17 cellular contexts compared by ENCODE assay signal in the genomic region with DNA sequence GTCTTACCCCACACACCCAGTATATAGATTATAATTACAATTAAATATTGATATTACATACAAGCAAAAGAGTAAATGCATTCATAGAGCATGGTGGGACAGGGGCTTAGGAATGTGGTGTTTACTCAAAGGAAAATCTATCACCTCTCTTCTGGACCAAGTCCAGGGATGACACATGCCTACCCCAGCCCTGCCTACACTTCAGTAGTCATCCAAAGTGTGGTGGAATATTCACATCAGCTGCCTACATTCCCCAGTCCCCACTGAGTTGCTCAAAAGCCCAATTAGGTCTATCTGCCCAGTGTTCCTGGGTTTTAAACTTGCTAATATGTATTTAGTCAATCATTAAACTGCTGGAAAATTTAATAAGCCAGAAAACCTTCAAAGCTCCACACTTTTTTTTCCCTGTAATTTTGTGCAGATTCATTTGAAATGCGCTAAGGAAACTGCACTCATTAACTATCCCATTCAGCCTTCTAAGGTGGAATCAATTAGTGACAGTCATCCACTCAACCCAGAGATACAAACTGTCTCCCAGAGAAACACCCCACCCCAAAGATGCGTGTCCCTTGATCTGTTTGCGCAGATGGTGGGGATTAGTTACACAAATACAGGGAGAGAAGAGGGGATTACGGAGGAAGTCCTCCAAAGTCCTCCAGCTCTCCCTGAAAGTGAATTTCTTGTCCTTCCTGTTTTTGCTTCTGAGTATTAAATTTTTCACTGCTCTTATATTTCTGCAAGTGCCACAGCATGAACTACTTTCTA.
A peak's percentile ranks its signal among the peaks of the same experiment; 100 is the strongest.
DNase-seq lines count a peak whose midpoint lies in the region; ATAC-seq and TF ChIP-seq lines count a peak whose summit lies in the region.
"Had no signal": no experiment of that assay in that cellular context is flagged by ENCODE, and none has a peak within 500 bp of the region (broad histone marks: within the 10 kb centered on the region; RNA-seq: fewer than 3 reads in every experiment).

No MANE protein-coding gene starts in this region.

- no peaks in the 10 kb centered on the region for H3K4me1 Mint-ChIP-seq in chondrocyte (ENCODE audit: low read depth)
- H3K4me1 Mint-ChIP-seq: activated T-helper 17 cell treated with anti-CD3 and anti-CD28 coated beads, Interleukin-2, amount 50 U/mL, for 72 hours had no signal

- no peaks in the 10 kb centered on the region for H3K27me3 Mint-ChIP-seq in chondrocyte (ENCODE audit: low read depth)

- H3K27ac ChIP-seq in GM23248 = no peak overlapping the region
- no peak overlapping the region for H3K27ac ChIP-seq in osteoblast (ENCODE audit: low read depth, low read length)
- H3K27ac ChIP-seq in Peyer's patch = no peak overlapping the region
- H3K27ac ChIP-seq: BLaER1, pancreas, transverse colon had no signal

- no peak overlapping the region for H3K4me3 Mint-ChIP-seq in chondrocyte (ENCODE audit: unreplicated experiment)
- H3K4me3 Mint-ChIP-seq: activated CD8-positive, alpha-beta T cell treated with anti-CD3 and anti-CD28 coated beads for 36 hours; activated T-helper 17 cell treated with anti-CD3 and anti-CD28 coated beads, Interleukin-2, amount 50 U/mL, for 72 hours had no signal

- no peak overlapping the region for H3K9ac ChIP-seq in GM23248
- no peak overlapping the region for H3K9ac ChIP-seq in endocrine pancreas (ENCODE audit: control insufficient read depth, insufficient read depth, low read length)
- H3K9ac ChIP-seq: BLaER1 had no signal

- no peaks in the 10 kb centered on the region for H3K9me3 Mint-ChIP-seq in chondrocyte (ENCODE audit: low read depth)
- H3K9me3 Mint-ChIP-seq: activated CD8-positive, alpha-beta T cell treated with anti-CD3 and anti-CD28 coated beads for 36 hours; activated T-helper 17 cell treated with anti-CD3 and anti-CD28 coated beads, Interleukin-2, amount 50 U/mL, for 72 hours had no signal

- H3K36me3 ChIP-seq in GM23248 (ENCODE audit: low read depth) (no peaks in the 10 kb centered on the region), endocrine pancreas (ENCODE audit: control insufficient read depth, insufficient read depth, low read length) (no peaks in the 10 kb centered on the region), osteoblast (ENCODE audit: insufficient read depth, low read length) (no peaks in the 10 kb centered on the region), Peyer's patch (no peaks in the 10 kb centered on the region)
- H3K36me3 ChIP-seq: BLaER1, pancreas, transverse colon had no signal

- no peaks in the 10 kb centered on the region for H3K4me1 ChIP-seq in GM23248 (ENCODE audit: insufficient read depth)
- H3K4me1 ChIP-seq in endocrine pancreas (ENCODE audit: control insufficient read depth, insufficient read depth, low read length) = no peaks in the 10 kb centered on the region
- no peaks in the 10 kb centered on the region for H3K4me1 ChIP-seq in osteoblast (ENCODE audit: insufficient read depth, low read length)
- H3K4me1 ChIP-seq in Peyer's patch = no peaks in the 10 kb centered on the region
- H3K4me1 ChIP-seq: pancreas, transverse colon had no signal

- H3K9me3 ChIP-seq in GM23248 (ENCODE audit: low read depth) (no peaks in the 10 kb centered on the region), endocrine pancreas (ENCODE audit: control insufficient read depth, low read length) (no peaks in the 10 kb centered on the region), osteoblast (ENCODE audit: low read depth, low read length) (no peaks in the 10 kb centered on the region), Peyer's patch (no peaks in the 10 kb centered on the region)
- H3K9me3 ChIP-seq: BLaER1, pancreas, transverse colon had no signal

- no peak for TF ChIP-seq CTCF in osteoblast (IDR thresholded peaks at IDR 0.05; ENCODE audit: extremely low read depth, low read depth, low read length)
- no peak for TF ChIP-seq CTCF in Peyer's patch (IDR thresholded peaks at IDR 0.05)
- no peak for TF ChIP-seq CTCF in chondrocyte (IDR thresholded peaks at IDR 0.05)

- DNase-seq in GM23248 (peak; percentile 28), NCI-H82 (lab: John Stamatoyannopoulos, UW) (peak; percentile 94), osteoblast (ENCODE audit: insufficient read length, low spot score, missing footprints) (peak; percentile 14), Ammon's horn (ENCODE audit: low spot score) (no peak), Peyer's patch (no peak), chondrocyte (ENCODE audit: low spot score) (no peak), left lobe of liver (ENCODE audit: low spot score) (no peak)
- DNase-seq: activated CD8-positive, alpha-beta T cell treated with anti-CD3 and anti-CD28 coated beads for 36 hours; amygdala; cortex of kidney; mesendoderm; pancreas; SIG-M5; transverse colon had no signal

- no peak for TF ChIP-seq POLR2A in Peyer's patch (IDR thresholded peaks at IDR 0.05)

- no peak overlapping the region; the same call in 1 of the 2 replicates for H2AFZ ChIP-seq in GM23248
- H2AFZ ChIP-seq in osteoblast (ENCODE audit: low read length) = no peak overlapping the region

- H3K4me2 ChIP-seq in GM23248 (ENCODE audit: unreplicated experiment) = no peak overlapping the region
- no peak overlapping the region for H3K4me2 ChIP-seq in osteoblast (ENCODE audit: insufficient read depth, low read length)
- H3K4me2 ChIP-seq: BLaER1 had no signal

- no peaks in the 10 kb centered on the region for H3K36me3 Mint-ChIP-seq in chondrocyte (ENCODE audit: low read depth)

- no peak for ATAC-seq in left lobe of liver
- ATAC-seq: activated CD8-positive, alpha-beta T cell treated with anti-CD3 and anti-CD28 coated beads for 36 hours; activated T-helper 17 cell treated with anti-CD3 and anti-CD28 coated beads, Interleukin-2, amount 50 U/mL, for 72 hours; pancreas had no signal

- in situ Hi-C loops in GM23248 (cut with MboI) = no loop called here

- H3K9me2 ChIP-seq in GM23248 (ENCODE audit: insufficient read depth) = no peaks in the 10 kb centered on the region

- H3K79me2 ChIP-seq in GM23248 (ENCODE audit: insufficient read depth) = no peaks in the 10 kb centered on the region
- no peaks in the 10 kb centered on the region for H3K79me2 ChIP-seq in osteoblast (ENCODE audit: insufficient read depth, low read length)

- H3F3A ChIP-seq in GM23248 (ENCODE audit: insufficient read depth) = no peaks in the 10 kb centered on the region

- H3K4me3 ChIP-seq in GM23248 = no peak overlapping the region
- peak overlapping the region; percentile 24 for H3K4me3 ChIP-seq in endocrine pancreas (ENCODE audit: control insufficient read depth, insufficient read depth, low read length)
- no peak overlapping the region for H3K4me3 ChIP-seq in osteoblast (ENCODE audit: insufficient read depth, low read length)
- H3K4me3 ChIP-seq in Peyer's patch = no peak overlapping the region
- H3K4me3 ChIP-seq: BLaER1, pancreas, transverse colon had no signal

- no peak overlapping the region for H3K27ac Mint-ChIP-seq in chondrocyte (ENCODE audit: unreplicated experiment)
- H3K27ac Mint-ChIP-seq: activated CD8-positive, alpha-beta T cell treated with anti-CD3 and anti-CD28 coated beads for 36 hours; activated T-helper 17 cell treated with anti-CD3 and anti-CD28 coated beads, Interleukin-2, amount 50 U/mL, for 72 hours had no signal

- 19 to 25% methylated on average over 4 of the region's 4 CpGs for WGBS in GM23248 (ENCODE audit: low coverage in 1 of 2, low lambda C conversion rate in 2 of 2, missing lambda C conversion rate in 2 of 2), 2 experiments

- H4K20me1 ChIP-seq in GM23248 (ENCODE audit: insufficient read depth) (no peaks in the 10 kb centered on the region), osteoblast (ENCODE audit: insufficient read depth, low read length) (no peaks in the 10 kb centered on the region)
- H4K20me1 ChIP-seq: BLaER1 had no signal

- H3K27me3 ChIP-seq in GM23248 (replicated peaks; ENCODE audit: insufficient read depth) = no peaks in the 10 kb centered on the region
- H3K27me3 ChIP-seq in endocrine pancreas (ENCODE audit: control insufficient read depth, insufficient read depth, low read length) = no peaks in the 10 kb centered on the region
- no peaks in the 10 kb centered on the region for H3K27me3 ChIP-seq in osteoblast (ENCODE audit: insufficient read depth, low read length)
- H3K27me3 ChIP-seq in Peyer's patch = no peaks in the 10 kb centered on the region
- H3K27me3 ChIP-seq: BLaER1, pancreas, transverse colon had no signal

Comparison
In these comparisons a context has a peak if more than half of its experiments do, and no peak if none do; other contexts are left out.
1. DNase-seq: peak in GM23248 (single experiment), NCI-H82 (single experiment) and osteoblast (single experiment); none in Ammon's horn (single experiment), Peyer's patch (0 of 3), chondrocyte (single experiment) and left lobe of liver (single experiment).